Comparison of ENCODE assay signal across 9 cellular contexts in genomic region chr1:59142663-59143487, GRCh38.
DNase-seq lines count a peak whose midpoint lies in the region; ATAC-seq and TF ChIP-seq lines count a peak whose summit lies in the region.
"Had no signal": no experiment of that assay in that cellular context is flagged by ENCODE, and none has a peak within 500 bp of the region (broad histone marks: within the 10 kb centered on the region; RNA-seq: fewer than 3 reads in every experiment).

No MANE protein-coding gene starts in this region.

- H3K9me3 ChIP-seq in lower lobe of right lung, result no peaks in the 10 kb centered on the region

- H3K4me3 ChIP-seq in AG04449 (ENCODE audit: low read depth, low read length) (no peak overlapping the region), astrocyte of the cerebellum (ENCODE audit: low read depth, low read length) (no peak overlapping the region), lower lobe of right lung (no peak overlapping the region)
- H3K4me3 ChIP-seq: SK-N-MC had no signal

- no peaks in the 10 kb centered on the region for H3K27me3 Mint-ChIP-seq in HFFc6 (ENCODE audit: insufficient read depth)

- peak overlapping the region; percentile 46 for H3K4me3 Mint-ChIP-seq in HFFc6

- peak; percentile 52 for ATAC-seq in lower lobe of right lung
- ATAC-seq in GM21717 (IDR thresholded peaks at IDR 0.05; ENCODE audit: unreplicated experiment), result no peak

- peak overlapping the region; percentile 90 for H3K27ac Mint-ChIP-seq in HFFc6

- intact Hi-C loops in lower lobe of right lung (cut with DNase I), result no loop called here

- TF ChIP-seq CTCF in AG04449 (IDR thresholded peaks at IDR 0.05; ENCODE audit: insufficient read depth, low read length, missing control alignments), result no peak
- no peak for TF ChIP-seq CTCF in HFFc6 (IDR thresholded peaks at IDR 0.05)
- TF ChIP-seq CTCF in astrocyte of the cerebellum (IDR thresholded peaks at IDR 0.05; ENCODE audit: low read depth, low read length, missing control alignments), result no peak
- no peak for TF ChIP-seq CTCF in lower lobe of right lung (IDR thresholded peaks at IDR 0.05)

- H3K27me3 ChIP-seq in lower lobe of right lung (ENCODE audit: low read depth), result no peaks in the 10 kb centered on the region

- H3K36me3 ChIP-seq in lower lobe of right lung, result no peaks in the 10 kb centered on the region

- CTCF ChIA-PET in AG04449 (lab: Yijun Ruan, JAX), result interaction anchor here (0.8 to 1.0 kb wide), 4 partner anchors 14 to 557 kb away, joined by 3 read pairs; no protein-coding TSS in a partner anchor

- peak overlapping the region; percentile 15 for H3K27ac ChIP-seq in lower lobe of right lung
- H3K27ac ChIP-seq: SK-N-MC had no signal

- DNase-seq in AG04449 (ENCODE audit: low read depth, low spot score) (peak; percentile 85), HFFc6 (peak; percentile 98), astrocyte of the cerebellum (ENCODE audit: low read depth) (peak; percentile 77), lower lobe of right lung (no peak), RPMI8226 (no peak), NCI-H2107 treated with DMSO at 0.1 percent for 48 hours (lab: John Stamatoyannopoulos, UW; ENCODE audit: unreplicated experiment) (no peak)
- no peak for DNase-seq in stimulated activated CD4-positive, alpha-beta T cell treated with anti-CD3 and anti-CD28 coated beads, Interleukin-15, amount 100 ng/mL, for 24 hours

- peaks cover 34% of the 10 kb centered on the region for H3K4me1 ChIP-seq in lower lobe of right lung

- no peaks in the 10 kb centered on the region for H3K36me3 Mint-ChIP-seq in HFFc6 (ENCODE audit: low read depth)

- no peaks in the 10 kb centered on the region for H3K9me3 Mint-ChIP-seq in HFFc6

- H3K4me1 Mint-ChIP-seq in HFFc6 (ENCODE audit: low read depth), result peaks cover 90% of the 10 kb centered on the region

- POLR2A ChIA-PET in AG04449 (lab: Yijun Ruan, JAX), result interaction anchor here (1.0 to 2.1 kb wide), 3 partner anchors 14 to 359 kb away, joined by 4 to 10 read pairs (median 4); partner anchors contain the start of gene JUN

- in situ Hi-C loops in astrocyte of the cerebellum (cut with HindIII; ENCODE audit: low sequenced_read_pairs), result no loop called here

Comparison
In these comparisons a context has a peak if more than half of its experiments do, and no peak if none do; other contexts are left out.
1. DNase-seq: peak in AG04449 (single experiment), HFFc6 (single experiment) and astrocyte of the cerebellum (single experiment); none in lower lobe of right lung (single experiment), stimulated activated CD4-positive, alpha-beta T cell treated with anti-CD3 and anti-CD28 coated beads, Interleukin-15, amount 100 ng/mL, for 24 hours (single experiment), RPMI8226 (single experiment) and NCI-H2107 treated with DMSO at 0.1 percent for 48 hours (single experiment).